Comparison of ENCODE assay signal across 8 cellular contexts in genomic region chr1:204494281-204495077, GRCh38. TPM values are rescaled to one million over a fixed set of nuclear protein-coding genes. Genes with fewer than 3 reads are reported as not detected.
A peak's percentile ranks its signal among the peaks of the same experiment; 100 is the strongest.
DNase-seq lines count a peak whose midpoint lies in the region; FAIRE-seq and TF ChIP-seq lines count a peak whose summit lies in the region.

TSS of gene PIK3C2B (minus strand) at chr1:204494805. CDS start at chr1:204469802, 25,003 bp downstream.

- H3K4me1 ChIP-seq in H9 (ENCODE audit: insufficient read depth, low read length) = peaks cover 12% of the 10 kb centered on the region; the same call in 1 of the 2 replicates
- H3K4me1 ChIP-seq in SJCRH30 = peaks cover 13% of the 10 kb centered on the region
- peaks cover 30 to 32% of the 10 kb centered on the region in 2 experiments for H3K4me1 ChIP-seq in neutrophil (ENCODE audit: control insufficient read depth in 1 of 2, insufficient read depth in 1 of 2, low read depth in 1 of 2, low read length in 1 of 2)
- peaks cover 37% of the 10 kb centered on the region for H3K4me1 ChIP-seq in thymus (ENCODE audit: control insufficient read depth, insufficient read depth, low read length)

- H3K9me3 Mint-ChIP-seq in H9 = no peaks in the 10 kb centered on the region
- no peaks in the 10 kb centered on the region for H3K9me3 Mint-ChIP-seq in activated naive CD4-positive, alpha-beta T cell treated with anti-CD3 and anti-CD28 coated beads for 36 hours

- H3K4me3 ChIP-seq in GM06990 (replicated peaks; ENCODE audit: low read depth, low read length) (peak within 1 kb of the TSS; percentile 88), SJCRH30 (peak within 1 kb of the TSS; percentile 61), neutrophil (ENCODE audit: low read depth in 1 of 2, low read length in 1 of 2) (peak within 1 kb of the TSS; percentile 76 to 81), thymus (ENCODE audit: low read length) (peak within 1 kb of the TSS; percentile 86)

- peak within 1 kb of the TSS; percentile 76 for H3K9ac ChIP-seq in H9 (ENCODE audit: extremely low read depth, insufficient read length, low read length)

- peak within 1 kb of the TSS; percentile 59 for H3K18ac ChIP-seq in H9 (ENCODE audit: insufficient read length, low read depth, low read length)

- H3K79me2 ChIP-seq in H9 (ENCODE audit: insufficient read depth, low read length) = no peaks in the 10 kb centered on the region

- no peaks in the 10 kb centered on the region for H3K79me1 ChIP-seq in H9 (ENCODE audit: insufficient read depth, low read depth, low read length, poor library complexity, severe bottlenecking)

- no peak within 1 kb of the TSS for H4K91ac ChIP-seq in H9 (ENCODE audit: insufficient read length, low read depth, low read length)

- intact Hi-C loops in activated naive CD4-positive, alpha-beta T cell treated with anti-CD3 and anti-CD28 coated beads for 36 hours (cut with micrococcal nuclease) = loop anchor here (1.0 to 2.0 kb wide), 8 partner anchors 9 to 83 kb away; partner anchors contain the start of genes MDM4 and PPP1R15B

- TF ChIP-seq CTCF in GM06990 (IDR thresholded peaks at IDR 0.05; ENCODE audit: insufficient read depth, low read length, poor library complexity, severe bottlenecking) (peak; percentile 54), H9 (conservative IDR thresholded peaks at IDR 0.05) (peak; percentile 62), neutrophil (IDR thresholded peaks at IDR 0.05) (peak; percentile 72)

- WGBS in H9 (ENCODE audit: extremely low coverage, insufficient read length, low lambda C conversion rate) = no CpG with 5 or more reads among the region's 69 CpGs
- WGBS in thymus = under 1% methylated on average over 69 of the region's 69 CpGs

- H3K36me3 ChIP-seq in GM06990 (ENCODE audit: control insufficient read depth, insufficient read depth, low read length) (no peaks in the 10 kb centered on the region), SJCRH30 (no peaks in the 10 kb centered on the region), neutrophil (no peaks in the 10 kb centered on the region), thymus (ENCODE audit: control insufficient read depth, insufficient read depth) (peaks cover 14% of the 10 kb centered on the region)

- H2BK15ac ChIP-seq in H9 (ENCODE audit: low read depth, low read length) = no peak within 1 kb of the TSS

- peaks cover 24% of the 10 kb centered on the region for H3K27me3 Mint-ChIP-seq in H9 (ENCODE audit: low read depth)
- H3K27me3 Mint-ChIP-seq in activated naive CD4-positive, alpha-beta T cell treated with anti-CD3 and anti-CD28 coated beads for 36 hours (ENCODE audit: low read depth) = no peaks in the 10 kb centered on the region

- DNase-seq in GM06990 (ENCODE audit: extremely low read depth, insufficient read length) (peak; percentile 92), H9 (peak; percentile 82), M059J (ENCODE audit: low read depth) (peak; percentile 85), SJCRH30 (peak; percentile 86 to 89), frontal cortex (ENCODE audit: low spot score in 2 of 2) (peak; percentile 87 to 91)
- peak; percentile 85 for DNase-seq in activated naive CD4-positive, alpha-beta T cell treated with anti-CD3 and anti-CD28 coated beads for 36 hours

- no peak within 1 kb of the TSS for H2AK5ac ChIP-seq in H9 (ENCODE audit: insufficient read length, low read length)

- peak within 1 kb of the TSS; percentile 37 to 67 (median 62); a peak in 4 of 7 replicates for H3K27ac Mint-ChIP-seq in H9
- peak within 1 kb of the TSS; percentile 94 for H3K27ac Mint-ChIP-seq in activated naive CD4-positive, alpha-beta T cell treated with anti-CD3 and anti-CD28 coated beads for 36 hours

- H3K4me2 ChIP-seq in H9 (ENCODE audit: insufficient read depth, insufficient read length, low read length) = peak within 1 kb of the TSS; percentile 78

- peaks cover 16% of the 10 kb centered on the region for H3K23me2 ChIP-seq in H9 (ENCODE audit: insufficient read length, low read depth, low read length, poor library complexity, severe bottlenecking)

- no peaks in the 10 kb centered on the region for H3K27me3 ChIP-seq in GM06990 (replicated peaks; ENCODE audit: control insufficient read depth, insufficient read depth, low read length)
- no peaks in the 10 kb centered on the region for H3K27me3 ChIP-seq in H9 (ENCODE audit: insufficient read depth, low read length)
- H3K27me3 ChIP-seq in SJCRH30 = peaks cover 6% of the 10 kb centered on the region; the same call in 1 of the 2 replicates
- H3K27me3 ChIP-seq in neutrophil = peaks cover 77% of the 10 kb centered on the region
- no peaks in the 10 kb centered on the region for H3K27me3 ChIP-seq in thymus (ENCODE audit: control insufficient read depth, insufficient read depth)

- peak within 1 kb of the TSS; percentile 85 for H3K14ac ChIP-seq in H9 (ENCODE audit: insufficient read depth, low read length)

- H3K9me3 ChIP-seq in H9 (ENCODE audit: control insufficient read depth, low read depth, low read length) (no peaks in the 10 kb centered on the region), SJCRH30 (replicated peaks) (no peaks in the 10 kb centered on the region), neutrophil (no peaks in the 10 kb centered on the region), thymus (ENCODE audit: control insufficient read depth) (no peaks in the 10 kb centered on the region)

- peak within 1 kb of the TSS; percentile 26 for H2AFZ ChIP-seq in H9 (ENCODE audit: low read length)

- no peak within 1 kb of the TSS for H4K8ac ChIP-seq in H9 (replicated peaks; ENCODE audit: insufficient read length, low read depth, low read length)

- no peak within 1 kb of the TSS for H3K23ac ChIP-seq in H9 (ENCODE audit: insufficient read length, low read depth, low read length)

- H3T11ph ChIP-seq in H9 (ENCODE audit: low read length) = no peak within 1 kb of the TSS

- peak within 1 kb of the TSS; percentile 74 to 88 for H3K4me3 Mint-ChIP-seq in H9
- H3K4me3 Mint-ChIP-seq in activated naive CD4-positive, alpha-beta T cell treated with anti-CD3 and anti-CD28 coated beads for 36 hours = peak within 1 kb of the TSS; percentile 90

- H3K27ac ChIP-seq in H9 (ENCODE audit: insufficient read length, low read depth, low read length) = no peak within 1 kb of the TSS
- H3K27ac ChIP-seq in SJCRH30 = no peak within 1 kb of the TSS
- H3K27ac ChIP-seq in neutrophil = peak within 1 kb of the TSS; percentile 47
- peak within 1 kb of the TSS; percentile 96 for H3K27ac ChIP-seq in thymus (ENCODE audit: low read depth)

- no peak within 1 kb of the TSS for H2BK5ac ChIP-seq in H9 (ENCODE audit: insufficient read length, low read length)

- H3K4me1 Mint-ChIP-seq in H9 = peaks cover 28 to 32% of the 10 kb centered on the region in 2 experiments
- H3K4me1 Mint-ChIP-seq in activated naive CD4-positive, alpha-beta T cell treated with anti-CD3 and anti-CD28 coated beads for 36 hours (ENCODE audit: low read depth) = peaks cover 58% of the 10 kb centered on the region

- no peak within 1 kb of the TSS for H2BK12ac ChIP-seq in H9 (ENCODE audit: insufficient read length, low read depth, low read length)

- CTCF ChIA-PET in activated naive CD4-positive, alpha-beta T cell treated with anti-CD3 and anti-CD28 coated beads for 36 hours (lab: Charles Lee) = interaction anchor here (1.1 to 19.2 kb wide), 9 partner anchors 8 to 312 kb away, joined by 3 to 859 read pairs (median 8); no protein-coding TSS in a partner anchor

- no peak within 1 kb of the TSS for H3K4ac ChIP-seq in H9 (ENCODE audit: low read depth, low read length)

- H3K36me3 Mint-ChIP-seq in H9 (ENCODE audit: insufficient read depth in 1 of 3, low read depth in 3 of 3) = no peaks in the 10 kb centered on the region
- H3K36me3 Mint-ChIP-seq in activated naive CD4-positive, alpha-beta T cell treated with anti-CD3 and anti-CD28 coated beads for 36 hours (ENCODE audit: low read depth) = peaks cover 8% of the 10 kb centered on the region

- no peak within 1 kb of the TSS for H2BK120ac ChIP-seq in H9 (ENCODE audit: low read depth, low read length, poor library complexity, severe bottlenecking)

- H4K20me1 ChIP-seq in H9 (ENCODE audit: control insufficient read depth, insufficient read depth, insufficient read length) = no peaks in the 10 kb centered on the region

- no peak within 1 kb of the TSS for H3K56ac ChIP-seq in H9 (ENCODE audit: insufficient read length, low read depth, low read length)

- H2BK20ac ChIP-seq in H9 (ENCODE audit: low read depth, low read length, poor library complexity, severe bottlenecking) = no peak within 1 kb of the TSS

- FAIRE-seq in frontal cortex (lab: Jason Lieb, UNC) = no peak

- no peak within 1 kb of the TSS for H4K5ac ChIP-seq in H9 (ENCODE audit: insufficient read length, low read depth, low read length)

RNA-seq across cellular contexts. Expression of gene PIK3C2B, which starts in this region (rescaled TPM):
- total RNA-seq in H9 (2021) = 13.1 and 13.2 TPM in 2 replicates
- total RNA-seq in M059J (2014; rRNA removed; shearing (Covaris generic)) = 3.0 and 4.0 TPM in 2 replicates
- total RNA-seq in SJCRH30 (2014; rRNA removed; shearing (Covaris generic)) = 2.4 and 3.6 TPM in 2 replicates
- total RNA-seq in activated naive CD4-positive, alpha-beta T cell treated with anti-CD3 and anti-CD28 coated beads for 36 hours = 10 to 100 TPM; 61.0 to 65.4 TPM
- 24.5 TPM for total RNA-seq in frontal cortex
- polyA plus RNA-seq in thymus = 12.6 TPM

Comparison
In these comparisons a context has a peak if more than half of its experiments do, and no peak if none do; other contexts are left out.
1. H3K27ac ChIP-seq: peak in neutrophil (single experiment) and thymus (single experiment); none in H9 (single experiment) and SJCRH30 (single experiment).
2. Peak in every context shown above with its lines, with median percentiles within 50 percentile points of each other: DNase-seq, H3K4me3 ChIP-seq and CTCF ChIP-seq.